11 cellular contexts compared by ENCODE assay signal in the genomic region with DNA sequence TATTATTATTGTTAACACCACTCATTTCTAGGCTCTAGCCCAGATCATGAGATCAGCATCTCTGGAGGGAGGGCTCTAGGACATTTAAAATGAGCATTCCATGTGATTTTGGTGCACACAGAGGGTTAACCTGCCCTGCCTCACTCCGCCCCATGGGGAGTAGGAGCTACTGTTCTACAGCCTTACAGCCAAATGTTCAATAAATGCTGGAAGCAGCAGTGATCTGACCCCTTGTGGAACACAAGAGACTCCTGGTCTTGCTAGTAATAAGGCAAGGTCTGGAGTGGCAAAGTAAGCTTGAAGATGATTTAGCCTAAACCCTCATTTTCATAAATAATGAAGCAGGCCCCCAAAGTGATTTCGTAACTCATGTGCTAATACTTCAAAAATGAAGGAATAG.
"Had no signal": no experiment of that assay in that cellular context is flagged by ENCODE, and none has a peak within 500 bp of the region (broad histone marks: within the 10 kb centered on the region; RNA-seq: fewer than 3 reads in every experiment).

No MANE protein-coding gene starts in this region.

- H3K27me3 ChIP-seq: tibial artery, uterus had no signal

- H3K36me3 ChIP-seq: esophagus squamous epithelium, tibial artery, uterus had no signal

- H2AFZ ChIP-seq: parathyroid adenoma had no signal

- H3K27ac ChIP-seq: esophagus squamous epithelium, parathyroid adenoma, tibial artery, uterus had no signal

- H3K4me1 Mint-ChIP-seq: activated naive CD4-positive, alpha-beta T cell treated with anti-CD3 and anti-CD28 coated beads, Interleukin-2, amount 10 ng/mL, durations not matched to agents 7 days and 5 days had no signal

- H3K27ac Mint-ChIP-seq: activated naive CD4-positive, alpha-beta T cell treated with anti-CD3 and anti-CD28 coated beads, Interleukin-2, amount 10 ng/mL, durations not matched to agents 7 days and 5 days; activated T-helper 2 cell treated with anti-CD3 and anti-CD28 coated beads, Interferon-gamma antibody, Interleukin-2, Interleukin-4, amounts not matched to agents 10 μg/mL and 5 μg/mL and 100 μg/mL, durations not matched to agents 14 hours and 24 hours and 36 hours had no signal

- H3K4me3 Mint-ChIP-seq: activated naive CD4-positive, alpha-beta T cell treated with anti-CD3 and anti-CD28 coated beads, Interleukin-2, amount 10 ng/mL, durations not matched to agents 7 days and 5 days had no signal

- DNase-seq: activated CD4-positive, alpha-beta T cell treated with anti-CD3 and anti-CD28 coated beads, Interleukin-2, amount 50 U/mL, for 1 hour; activated CD4-positive, CD25-positive, alpha-beta regulatory T cell; activated naive CD4-positive, alpha-beta T cell treated with anti-CD3 and anti-CD28 coated beads, Interleukin-2, amount 10 ng/mL, durations not matched to agents 7 days and 5 days; cerebellar nuclear complex; esophagus squamous epithelium; midbrain; retina; tibial artery; uterus had no signal

- H3K79me2 ChIP-seq: parathyroid adenoma had no signal

- H3K4me3 ChIP-seq: esophagus squamous epithelium, tibial artery, uterus had no signal

- H3K4me1 ChIP-seq: esophagus squamous epithelium, parathyroid adenoma, tibial artery, uterus had no signal

- H3K9ac ChIP-seq: parathyroid adenoma had no signal

- H3K9me3 ChIP-seq: esophagus squamous epithelium had no signal

- H3K27me3 Mint-ChIP-seq: activated naive CD4-positive, alpha-beta T cell treated with anti-CD3 and anti-CD28 coated beads, Interleukin-2, amount 10 ng/mL, durations not matched to agents 7 days and 5 days had no signal
